15 cellular contexts compared by ENCODE assay signal in genomic region chr14:72619881-72620280, GRCh38.
DNase-seq lines count a peak whose midpoint lies in the region; ATAC-seq and TF ChIP-seq lines count a peak whose summit lies in the region.
"Had no signal": no experiment of that assay in that cellular context is flagged by ENCODE, and none has a peak within 500 bp of the region (broad histone marks: within the 10 kb centered on the region; RNA-seq: fewer than 3 reads in every experiment).

No MANE protein-coding gene starts in this region.

- TF ChIP-seq CTCF in colonic mucosa (IDR thresholded peaks at IDR 0.05) (no peak), nephron (IDR thresholded peaks at IDR 0.05; ENCODE audit: unreplicated experiment in 3 of 3) (no peak), progenitor cell of endocrine pancreas (IDR thresholded peaks at IDR 0.05; ENCODE audit: unreplicated experiment) (no peak)

- H3K27me3 ChIP-seq in colonic mucosa: no peaks in the 10 kb centered on the region

- H3K9ac ChIP-seq in colonic mucosa (ENCODE audit: low read depth in 2 of 2, low read length in 2 of 2): no peak overlapping the region
- H3K9ac ChIP-seq: GM23248 had no signal

- no peak for ATAC-seq in GM21515 (IDR thresholded peaks at IDR 0.05; ENCODE audit: unreplicated experiment)
- ATAC-seq: HCT116 had no signal

- H3K9me3 Mint-ChIP-seq in nephron: peaks cover 18% of the 10 kb centered on the region
- peaks cover 10% of the 10 kb centered on the region for H3K9me3 Mint-ChIP-seq in progenitor cell of endocrine pancreas (ENCODE audit: low read depth)
- H3K9me3 Mint-ChIP-seq: CD8-positive, alpha-beta memory T cell had no signal

- no peak overlapping the region for H3K4me3 ChIP-seq in colonic mucosa
- H3K4me3 ChIP-seq: GM23248 had no signal

- no peak overlapping the region for H3K4me3 Mint-ChIP-seq in nephron
- H3K4me3 Mint-ChIP-seq in progenitor cell of endocrine pancreas (ENCODE audit: low read depth): no peak overlapping the region
- H3K4me3 Mint-ChIP-seq: CD8-positive, alpha-beta memory T cell had no signal

- H3K36me3 Mint-ChIP-seq in nephron (ENCODE audit: low read depth): peaks cover 3% of the 10 kb centered on the region
- no peaks in the 10 kb centered on the region for H3K36me3 Mint-ChIP-seq in progenitor cell of endocrine pancreas (ENCODE audit: insufficient read depth)
- H3K36me3 Mint-ChIP-seq: CD8-positive, alpha-beta memory T cell had no signal

- H3K36me3 ChIP-seq in colonic mucosa: no peaks in the 10 kb centered on the region

- H3K27ac ChIP-seq in colonic mucosa: no peak overlapping the region
- H3K27ac ChIP-seq: 22Rv1, GM23248 had no signal

- intact Hi-C loops in colonic mucosa (cut with DNase I): no loop called here

- no peaks in the 10 kb centered on the region for H3K9me3 ChIP-seq in colonic mucosa
- H3K9me3 ChIP-seq: Caco-2 had no signal

- H3K4me1 ChIP-seq in colonic mucosa: no peaks in the 10 kb centered on the region
- H3K4me1 ChIP-seq: Caco-2 had no signal

- peak; percentile 26 for DNase-seq in activated CD8-positive, alpha-beta memory T cell treated with anti-CD3 and anti-CD28 coated beads for 24 hours
- no peak for DNase-seq in activated CD8-positive, alpha-beta memory T cell treated with anti-CD3 and anti-CD28 coated beads, Interleukin-2, amount 50 U/mL, for 4 hours
- DNase-seq in colonic mucosa (peak; percentile 7), progenitor cell of endocrine pancreas (ENCODE audit: low spot score, unreplicated experiment) (peak; percentile 1), NCI-H748 treated with DMSO at 0.1 percent for 48 hours (lab: John Stamatoyannopoulos, UW) (no peak), NCI-H82 (lab: John Stamatoyannopoulos, UW) (no peak)
- DNase-seq: Caco-2; CD8-positive, alpha-beta memory T cell; DND-41; GDM1; GM23248 had no signal

- H3K27ac Mint-ChIP-seq in nephron (peak overlapping the region; percentile 26 to 99 (median 73)), progenitor cell of endocrine pancreas (no peak overlapping the region)
- H3K27ac Mint-ChIP-seq: CD8-positive, alpha-beta memory T cell had no signal

- H3K27me3 Mint-ChIP-seq in nephron (ENCODE audit: low read depth) (no peaks in the 10 kb centered on the region), progenitor cell of endocrine pancreas (peaks cover 17% of the 10 kb centered on the region)

- H3K4me1 Mint-ChIP-seq in nephron (peaks cover 54% of the 10 kb centered on the region), progenitor cell of endocrine pancreas (ENCODE audit: low read depth) (peaks cover 9% of the 10 kb centered on the region)
- H3K4me1 Mint-ChIP-seq: CD8-positive, alpha-beta memory T cell had no signal

Comparison
In these comparisons a context has a peak if more than half of its experiments do, and no peak if none do; other contexts are left out.
1. DNase-seq: peak in activated CD8-positive, alpha-beta memory T cell treated with anti-CD3 and anti-CD28 coated beads for 24 hours (single experiment), colonic mucosa (single experiment) and progenitor cell of endocrine pancreas (single experiment); none in activated CD8-positive, alpha-beta memory T cell treated with anti-CD3 and anti-CD28 coated beads, Interleukin-2, amount 50 U/mL, for 4 hours (single experiment), NCI-H748 treated with DMSO at 0.1 percent for 48 hours (single experiment) and NCI-H82 (single experiment).